ENCODE assay signal across 1 cellular context in the genomic region with DNA sequence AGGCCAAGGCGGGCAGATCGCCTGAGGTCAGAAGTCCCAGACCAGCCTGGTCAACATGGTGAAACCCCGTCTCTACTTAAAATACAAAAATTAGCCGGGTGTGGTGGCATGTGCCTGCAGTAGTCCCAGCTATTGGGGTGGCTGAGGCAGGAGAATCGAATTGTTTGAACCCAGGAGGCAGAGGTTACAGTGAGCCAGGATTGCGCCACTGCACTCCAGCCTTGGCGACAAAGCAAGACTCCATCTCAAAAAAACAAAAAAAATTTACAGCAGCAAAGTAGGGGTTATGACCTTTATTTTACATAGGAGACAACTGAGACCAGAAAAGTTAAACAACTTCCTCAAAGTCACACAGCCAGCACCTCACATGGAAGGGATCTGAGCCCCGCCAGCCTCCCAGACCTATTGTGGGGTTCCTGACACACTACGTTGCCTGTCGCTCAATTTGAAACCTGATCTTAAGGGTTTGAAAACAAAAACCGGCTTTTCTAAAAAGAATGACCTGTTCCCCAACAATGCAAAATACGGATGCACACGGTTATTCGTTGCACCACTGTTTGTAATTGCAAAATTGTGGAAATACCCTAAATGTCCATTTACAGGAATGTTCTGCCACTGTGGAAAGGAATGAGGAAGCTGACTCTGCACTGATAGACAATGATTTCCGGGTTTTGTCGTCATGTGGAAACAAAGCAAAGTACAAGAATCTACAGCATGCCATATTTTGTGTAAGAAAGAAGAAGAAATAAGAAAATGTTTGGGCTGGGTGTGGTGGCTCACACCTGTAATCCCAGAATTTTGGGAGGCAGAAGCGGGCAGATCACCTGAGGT.
A peak's percentile ranks its signal among the peaks of the same experiment; 100 is the strongest.
TF ChIP-seq lines count a peak whose summit lies in the region.

No MANE protein-coding gene starts in this region.

TF ChIP-seq in HepG2, 621 proteins besides CTCF, POLR2A, EP300 and RAD21 (continued from another document):
- TF ChIP-seq, protein P1, sequence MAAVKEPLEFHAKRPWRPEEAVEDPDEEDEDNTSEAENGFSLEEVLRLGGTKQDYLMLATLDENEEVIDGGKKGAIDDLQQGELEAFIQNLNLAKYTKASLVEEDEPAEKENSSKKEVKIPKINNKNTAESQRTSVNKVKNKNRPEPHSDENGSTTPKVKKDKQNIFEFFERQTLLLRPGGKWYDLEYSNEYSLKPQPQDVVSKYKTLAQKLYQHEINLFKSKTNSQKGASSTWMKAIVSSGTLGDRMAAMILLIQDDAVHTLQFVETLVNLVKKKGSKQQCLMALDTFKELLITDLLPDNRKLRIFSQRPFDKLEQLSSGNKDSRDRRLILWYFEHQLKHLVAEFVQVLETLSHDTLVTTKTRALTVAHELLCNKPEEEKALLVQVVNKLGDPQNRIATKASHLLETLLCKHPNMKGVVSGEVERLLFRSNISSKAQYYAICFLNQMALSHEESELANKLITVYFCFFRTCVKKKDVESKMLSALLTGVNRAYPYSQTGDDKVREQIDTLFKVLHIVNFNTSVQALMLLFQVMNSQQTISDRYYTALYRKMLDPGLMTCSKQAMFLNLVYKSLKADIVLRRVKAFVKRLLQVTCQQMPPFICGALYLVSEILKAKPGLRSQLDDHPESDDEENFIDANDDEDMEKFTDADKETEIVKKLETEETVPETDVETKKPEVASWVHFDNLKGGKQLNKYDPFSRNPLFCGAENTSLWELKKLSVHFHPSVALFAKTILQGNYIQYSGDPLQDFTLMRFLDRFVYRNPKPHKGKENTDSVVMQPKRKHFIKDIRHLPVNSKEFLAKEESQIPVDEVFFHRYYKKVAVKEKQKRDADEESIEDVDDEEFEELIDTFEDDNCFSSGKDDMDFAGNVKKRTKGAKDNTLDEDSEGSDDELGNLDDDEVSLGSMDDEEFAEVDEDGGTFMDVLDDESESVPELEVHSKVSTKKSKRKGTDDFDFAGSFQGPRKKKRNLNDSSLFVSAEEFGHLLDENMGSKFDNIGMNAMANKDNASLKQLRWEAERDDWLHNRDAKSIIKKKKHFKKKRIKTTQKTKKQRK (IDR thresholded peaks at IDR 0.05; ENCODE audit: low read length): no peak
- TF ChIP-seq KDM3A (CRISPR knock-in tag; IDR thresholded peaks at IDR 0.05; ENCODE audit: low read depth) (0 out of 2 replicates have a peak, but pooled peaks have one; percentile 14), PHF5A (CRISPR knock-in tag; IDR thresholded peaks at IDR 0.05; ENCODE audit: low read depth, unreplicated experiment) (no peak), ZNF615 (CRISPR knock-in tag; IDR thresholded peaks at IDR 0.05; ENCODE audit: borderline replicate concordance) (no peak)
